Comparison of ENCODE assay signal across 8 cellular contexts in genomic region chr19:37654525-37654832, GRCh38. TPM values are rescaled to one million over a fixed set of nuclear protein-coding genes. Genes with fewer than 3 reads are reported as not detected.
A peak's percentile ranks its signal among the peaks of the same experiment; 100 is the strongest.
DNase-seq lines count a peak whose midpoint lies in the region; ATAC-seq, FAIRE-seq and TF ChIP-seq lines count a peak whose summit lies in the region.

No MANE protein-coding gene starts in this region.

- no peak for TF ChIP-seq CTCF in astrocyte (IDR thresholded peaks at IDR 0.05; ENCODE audit: insufficient read depth, low read depth, low read length)
- TF ChIP-seq CTCF in kidney epithelial cell (IDR thresholded peaks at IDR 0.05; ENCODE audit: insufficient read depth, low read length, poor library complexity, severe bottlenecking) = no peak
- no peak for TF ChIP-seq CTCF in stomach (IDR thresholded peaks at IDR 0.05)

- no peak for FAIRE-seq in astrocyte (lab: Jason Lieb, UNC)

- H3K36me3 ChIP-seq in astrocyte (ENCODE audit: insufficient read depth, low read length) (no peaks in the 10 kb centered on the region), kidney epithelial cell (ENCODE audit: control insufficient read depth, insufficient read depth, low read length) (no peaks in the 10 kb centered on the region), stomach (peaks cover 0 to 10% (median 4%) of the 10 kb centered on the region in 4 donors)

- no peak for TF ChIP-seq EP300 in stomach (IDR thresholded peaks at IDR 0.05)

- H3K36me3 Mint-ChIP-seq in activated CD8-positive, alpha-beta memory T cell treated with anti-CD3 and anti-CD28 coated beads, Interleukin-2, amount 10 ng/mL, durations not matched to agents 7 days and 5 days = peaks cover 48% of the 10 kb centered on the region
- H3K36me3 Mint-ChIP-seq in astrocyte (ENCODE audit: low read depth, unreplicated experiment) = peaks cover 10% of the 10 kb centered on the region

- peak overlapping the region; percentile 89 for H3K9ac ChIP-seq in astrocyte (ENCODE audit: low read length)

- peak overlapping the region; percentile 86 for H3K27ac ChIP-seq in astrocyte (ENCODE audit: low read depth, low read length)
- H3K27ac ChIP-seq in stomach = peak overlapping the region; percentile 87 to 95 (median 94)

- peak overlapping the region; percentile 87 for H3K4me3 ChIP-seq in astrocyte (ENCODE audit: insufficient read depth, low read depth, low read length)
- peak overlapping the region; percentile 69 for H3K4me3 ChIP-seq in kidney epithelial cell (ENCODE audit: low read depth, low read length)
- peak overlapping the region; percentile 60 to 89 (median 72) for H3K4me3 ChIP-seq in stomach

- peak overlapping the region; percentile 100 for H2AFZ ChIP-seq in astrocyte (ENCODE audit: low read depth, low read length)

- ATAC-seq in activated CD8-positive, alpha-beta memory T cell treated with anti-CD3 and anti-CD28 coated beads, Interleukin-2, amount 10 ng/mL, durations not matched to agents 7 days and 5 days = no peak
- ATAC-seq in HG02852 (IDR thresholded peaks at IDR 0.05; ENCODE audit: unreplicated experiment) = no peak
- no peak for ATAC-seq in GM18502 (IDR thresholded peaks at IDR 0.05; ENCODE audit: poor library complexity, unreplicated experiment)

- H3K9me3 Mint-ChIP-seq in activated CD8-positive, alpha-beta memory T cell treated with anti-CD3 and anti-CD28 coated beads, Interleukin-2, amount 10 ng/mL, durations not matched to agents 7 days and 5 days (ENCODE audit: low read depth) = peaks cover 19% of the 10 kb centered on the region
- H3K9me3 Mint-ChIP-seq in astrocyte (ENCODE audit: unreplicated experiment) = peaks cover 8% of the 10 kb centered on the region

- no peaks in the 10 kb centered on the region for H3K27me3 ChIP-seq in astrocyte (ENCODE audit: insufficient read depth, low read length)
- H3K27me3 ChIP-seq in kidney epithelial cell (ENCODE audit: control insufficient read depth, insufficient read depth, low read length) = no peaks in the 10 kb centered on the region
- no peaks in the 10 kb centered on the region for H3K27me3 ChIP-seq in stomach

- no peak for DNase-seq in activated CD8-positive, alpha-beta memory T cell treated with anti-CD3 and anti-CD28 coated beads, Interleukin-2, amount 10 ng/mL, durations not matched to agents 7 days and 5 days
- DNase-seq in activated CD8-positive, alpha-beta memory T cell treated with anti-CD3 and anti-CD28 coated beads, Interleukin-2, amount 50 U/mL, for 4 hours = no peak
- DNase-seq in NCI-H146 treated with DMSO at 0.1 percent for 48 hours (lab: John Stamatoyannopoulos, UW; ENCODE audit: unreplicated experiment) (peak; percentile 56), astrocyte (ENCODE audit: low read depth) (peak; percentile 37), kidney epithelial cell (ENCODE audit: low read depth) (no peak), stomach (no peak)

- H3K27me3 Mint-ChIP-seq in activated CD8-positive, alpha-beta memory T cell treated with anti-CD3 and anti-CD28 coated beads, Interleukin-2, amount 10 ng/mL, durations not matched to agents 7 days and 5 days = no peaks in the 10 kb centered on the region
- H3K27me3 Mint-ChIP-seq in astrocyte (ENCODE audit: low read depth, unreplicated experiment) = no peaks in the 10 kb centered on the region

- peak overlapping the region; percentile 96 for H3K27ac Mint-ChIP-seq in activated CD8-positive, alpha-beta memory T cell treated with anti-CD3 and anti-CD28 coated beads, Interleukin-2, amount 10 ng/mL, durations not matched to agents 7 days and 5 days
- H3K27ac Mint-ChIP-seq in astrocyte (ENCODE audit: unreplicated experiment) = peak overlapping the region; percentile 41

- no peak for TF ChIP-seq POLR2A in stomach (IDR thresholded peaks at IDR 0.05)

- peaks cover 54% of the 10 kb centered on the region for H3K79me2 ChIP-seq in astrocyte (ENCODE audit: insufficient read depth, low read length)

- intact Hi-C loops in stomach (cut with DNase I; ENCODE audit: low total_unique reads) = no loop called here

- CTCF ChIA-PET in activated CD8-positive, alpha-beta memory T cell treated with anti-CD3 and anti-CD28 coated beads, Interleukin-2, amount 10 ng/mL, durations not matched to agents 7 days and 5 days (lab: Charles Lee) = interaction anchor here (0.7 kb wide), 1 partner anchor 103 kb away, joined by 3 read pairs; no protein-coding TSS in a partner anchor

- peak overlapping the region; percentile 97 for H3K4me2 ChIP-seq in astrocyte (ENCODE audit: low read length)

- peaks cover 25% of the 10 kb centered on the region for H3K4me1 Mint-ChIP-seq in activated CD8-positive, alpha-beta memory T cell treated with anti-CD3 and anti-CD28 coated beads, Interleukin-2, amount 10 ng/mL, durations not matched to agents 7 days and 5 days
- H3K4me1 Mint-ChIP-seq in astrocyte (ENCODE audit: low read depth, unreplicated experiment) = peaks cover 2% of the 10 kb centered on the region

- H3K9me3 ChIP-seq in astrocyte (ENCODE audit: insufficient read depth, low read depth, low read length) (no peaks in the 10 kb centered on the region), stomach (peaks cover 0 to 18% (median 7%) of the 10 kb centered on the region in 4 donors)

- H3K4me1 ChIP-seq in astrocyte (ENCODE audit: insufficient read depth, low read length) = peaks cover 14% of the 10 kb centered on the region
- H3K4me1 ChIP-seq in stomach = peaks cover 10 to 31% (median 28%) of the 10 kb centered on the region in 4 donors

- H3K4me3 Mint-ChIP-seq in activated CD8-positive, alpha-beta memory T cell treated with anti-CD3 and anti-CD28 coated beads, Interleukin-2, amount 10 ng/mL, durations not matched to agents 7 days and 5 days = peak overlapping the region; percentile 95
- H3K4me3 Mint-ChIP-seq in astrocyte (ENCODE audit: unreplicated experiment) = peak overlapping the region; percentile 96

- peaks cover 8% of the 10 kb centered on the region for H4K20me1 ChIP-seq in astrocyte (ENCODE audit: insufficient read depth, low read length)

- 0 to 1% (median 0%) methylated on average over 9 of the region's 9 CpGs for WGBS in stomach, 5 donors

RNA-seq across cellular contexts. Expression of gene ZFP30, which starts 0.8 kb away (rescaled TPM):
- total RNA-seq in activated CD8-positive, alpha-beta memory T cell treated with anti-CD3 and anti-CD28 coated beads, Interleukin-2, amount 10 ng/mL, durations not matched to agents 7 days and 5 days = 10 to 100 TPM; 11.9 to 15.1 TPM
- total RNA-seq in astrocyte (13.4 and 13.9 TPM in 2 replicates), kidney epithelial cell (7.3 and 11.6 TPM in 2 replicates), stomach (10 to 100 TPM in 2 of 5 donors, 1 to 10 TPM in 2, under 1 TPM in 1; 0.45 to 27.7 (median 5.5) TPM)
- 1 to 10 TPM; 2.1 to 2.9 (median 2.6) TPM for polyA plus RNA-seq in stomach

RNA-seq across cellular contexts. Expression of gene ZNF540, which starts 59.8 kb away (rescaled TPM):
- 1 to 10 TPM; 1.5 to 1.6 TPM for total RNA-seq in activated CD8-positive, alpha-beta memory T cell treated with anti-CD3 and anti-CD28 coated beads, Interleukin-2, amount 10 ng/mL, durations not matched to agents 7 days and 5 days
- total RNA-seq in astrocyte = 0.66 and 0.77 TPM in 2 replicates
- total RNA-seq in kidney epithelial cell = 0.58 and 1.7 TPM in 2 replicates
- 10 to 100 TPM in 1 of 5 donors, 1 to 10 TPM in 4; 2.6 to 16.5 (median 6.4) TPM for total RNA-seq in stomach
- polyA plus RNA-seq in stomach = 1 to 10 TPM; 1.9 to 4.0 (median 2.9) TPM

RNA-seq across cellular contexts. Expression of gene ZNF571, which starts 59.9 kb away (rescaled TPM):
- total RNA-seq in activated CD8-positive, alpha-beta memory T cell treated with anti-CD3 and anti-CD28 coated beads, Interleukin-2, amount 10 ng/mL, durations not matched to agents 7 days and 5 days = 1 to 10 TPM; 2.0 to 2.2 TPM
- total RNA-seq in astrocyte (3.0 and 3.2 TPM in 2 replicates), kidney epithelial cell (2.7 and 3.3 TPM in 2 replicates), stomach (1 to 10 TPM; 1.7 to 7.2 (median 3.6) TPM)
- polyA plus RNA-seq in stomach = 1 to 10 TPM; 1.3 to 2.1 (median 1.7) TPM

Comparison
In these comparisons a context has a peak if more than half of its experiments do, and no peak if none do; other contexts are left out.
1. DNase-seq: peak in NCI-H146 treated with DMSO at 0.1 percent for 48 hours (single experiment) and astrocyte (single experiment); none in activated CD8-positive, alpha-beta memory T cell treated with anti-CD3 and anti-CD28 coated beads, Interleukin-2, amount 10 ng/mL, durations not matched to agents 7 days and 5 days (single experiment), activated CD8-positive, alpha-beta memory T cell treated with anti-CD3 and anti-CD28 coated beads, Interleukin-2, amount 50 U/mL, for 4 hours (single experiment), kidney epithelial cell (single experiment) and stomach (single experiment).
2. Peak in every context shown above with its lines, with median percentiles within 50 percentile points of each other: H3K4me3 ChIP-seq.